Comparison of ENCODE assay signal across 3 cellular contexts in genomic region chr11:132921597-132921996, GRCh38.
TF ChIP-seq lines count a peak whose summit lies in the region.

No MANE protein-coding gene starts in this region.

TF ChIP-seq in A549, 52 proteins besides CTCF, POLR2A, EP300 and RAD21:
- TF ChIP-seq MAX (IDR thresholded peaks at IDR 0.05) (no peak), ELK1 (IDR thresholded peaks at IDR 0.05; ENCODE audit: low read depth, low read length) (no peak), MAFK (IDR thresholded peaks at IDR 0.05; ENCODE audit: partially characterized antibody) (peak; percentile 88)

TF ChIP-seq in IMR-90, 13 proteins besides CTCF, POLR2A, EP300 and RAD21:
- TF ChIP-seq CHD1 (IDR thresholded peaks at IDR 0.05; ENCODE audit: low read depth, low read length): no peak
- TF ChIP-seq RFX5 (IDR thresholded peaks at IDR 0.05; ENCODE audit: low read depth, low read length): no peak
- peak; percentile 98 for TF ChIP-seq MAFK (IDR thresholded peaks at IDR 0.05; ENCODE audit: low read depth, low read length)

TF ChIP-seq in H1, 55 proteins besides CTCF, POLR2A, EP300 and RAD21:
- TF ChIP-seq MAFK (IDR thresholded peaks at IDR 0.05; ENCODE audit: low read depth, low read length) (peak; percentile 95), POU5F1 (IDR thresholded peaks at IDR 0.05; ENCODE audit: low read depth, low read length) (no peak), CHD2 (IDR thresholded peaks at IDR 0.05; ENCODE audit: low read length) (no peak), FOSL1 (IDR thresholded peaks at IDR 0.05; ENCODE audit: insufficient read depth, low read depth, low read length) (no peak), TCF12 (IDR thresholded peaks at IDR 0.05; ENCODE audit: low read depth, low read length) (no peak)
